1 cellular context compared by ENCODE assay signal in the genomic region with DNA sequence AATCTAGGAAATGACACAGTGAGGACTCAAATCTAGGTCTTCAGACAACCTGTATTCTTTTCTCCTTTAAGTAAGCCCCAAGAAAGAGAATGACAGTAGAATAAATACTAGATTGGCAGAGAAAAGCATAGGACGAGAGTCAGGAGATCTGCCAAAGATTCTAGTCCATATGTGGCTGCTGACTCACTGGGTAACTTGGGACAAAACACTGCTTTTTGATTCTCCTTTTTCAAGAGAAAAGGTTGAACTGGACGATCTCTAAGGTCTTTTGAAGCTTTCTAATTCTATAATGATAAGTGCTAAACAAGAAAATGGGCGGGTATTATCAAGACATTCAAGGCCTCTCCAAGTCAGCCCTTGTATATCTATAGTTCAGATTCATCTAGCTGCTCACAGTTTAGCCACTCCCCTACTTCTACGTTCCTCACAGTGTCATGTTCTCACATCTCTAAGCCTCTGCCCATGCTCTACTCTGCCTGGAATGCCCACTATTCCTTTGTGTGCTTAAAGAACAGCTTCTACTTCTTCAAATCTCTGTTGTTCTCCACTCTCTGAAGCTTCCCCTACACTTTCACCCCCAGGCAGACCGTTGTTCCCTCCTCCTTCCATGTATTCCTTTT.
TF ChIP-seq lines count a peak whose summit lies in the region.

No MANE protein-coding gene starts in this region.

TF ChIP-seq in endothelial cell of umbilical vein, 7 proteins besides CTCF, POLR2A, EP300 and RAD21 (continued from another document):
- TF ChIP-seq, protein P1, sequence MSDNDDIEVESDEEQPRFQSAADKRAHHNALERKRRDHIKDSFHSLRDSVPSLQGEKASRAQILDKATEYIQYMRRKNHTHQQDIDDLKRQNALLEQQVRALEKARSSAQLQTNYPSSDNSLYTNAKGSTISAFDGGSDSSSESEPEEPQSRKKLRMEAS (IDR thresholded peaks at IDR 0.05; ENCODE audit: insufficient read depth, insufficient read length), result no peak
- TF ChIP-seq MYC (IDR thresholded peaks at IDR 0.05; ENCODE audit: low read depth, low read length) (no peak), POLR2AphosphoS5 (IDR thresholded peaks at IDR 0.05; ENCODE audit: insufficient read depth, low read depth, low read length) (no peak), JUN (IDR thresholded peaks at IDR 0.05; ENCODE audit: borderline replicate concordance, insufficient read depth, insufficient read length, low read depth) (no peak), EZH2 (IDR thresholded peaks at IDR 0.05; ENCODE audit: borderline replicate concordance, low read depth, low read length, severe bottlenecking) (no peak)
